1 cellular context compared by ENCODE assay signal in genomic region chr3:32684800-32685603, GRCh38.
TF ChIP-seq lines count a peak whose summit lies in the region.

Gene CNOT10, plus strand, starts transcription at chr3:32685188. Its CDS starts 273 bp downstream, at chr3:32685461.

TF ChIP-seq in HepG2, 621 proteins besides CTCF, POLR2A, EP300 and RAD21 (continued from another document and continues in another):
- TF ChIP-seq ARID3A (IDR thresholded peaks at IDR 0.05; ENCODE audit: low read depth, low read length), result no peak
- TF ChIP-seq KDM3A (CRISPR knock-in tag; IDR thresholded peaks at IDR 0.05; ENCODE audit: low read depth), result no peak; the same call in 1 of the 2 replicates
- TF ChIP-seq, protein P1, sequence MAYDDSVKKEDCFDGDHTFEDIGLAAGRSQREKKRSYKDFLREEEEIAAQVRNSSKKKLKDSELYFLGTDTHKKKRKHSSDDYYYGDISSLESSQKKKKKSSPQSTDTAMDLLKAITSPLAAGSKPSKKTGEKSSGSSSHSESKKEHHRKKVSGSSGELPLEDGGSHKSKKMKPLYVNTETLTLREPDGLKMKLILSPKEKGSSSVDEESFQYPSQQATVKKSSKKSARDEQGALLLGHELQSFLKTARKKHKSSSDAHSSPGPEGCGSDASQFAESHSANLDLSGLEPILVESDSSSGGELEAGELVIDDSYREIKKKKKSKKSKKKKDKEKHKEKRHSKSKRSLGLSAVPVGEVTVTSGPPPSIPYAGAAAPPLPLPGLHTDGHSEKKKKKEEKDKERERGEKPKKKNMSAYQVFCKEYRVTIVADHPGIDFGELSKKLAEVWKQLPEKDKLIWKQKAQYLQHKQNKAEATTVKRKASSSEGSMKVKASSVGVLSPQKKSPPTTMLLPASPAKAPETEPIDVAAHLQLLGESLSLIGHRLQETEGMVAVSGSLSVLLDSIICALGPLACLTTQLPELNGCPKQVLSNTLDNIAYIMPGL (CRISPR knock-in tag; IDR thresholded peaks at IDR 0.05; ENCODE audit: borderline replicate concordance in 1 of 2, low read depth in 1 of 2), result peak; percentile 70 to 75; a peak in 3 of 4 replicates
- TF ChIP-seq NFATC3 (CRISPR knock-in tag; IDR thresholded peaks at IDR 0.05), result peak; percentile 82; the same call in 1 of the 2 replicates
- no peak for TF ChIP-seq KAT7 (CRISPR knock-in tag; IDR thresholded peaks at IDR 0.05; ENCODE audit: borderline replicate concordance)
- peak; percentile 71; the same call in 1 of the 2 replicates for TF ChIP-seq MTA1 (CRISPR knock-in tag; IDR thresholded peaks at IDR 0.05; ENCODE audit: borderline replicate concordance)
- peak; percentile 98 for TF ChIP-seq ZNF687 (CRISPR knock-in tag; IDR thresholded peaks at IDR 0.05)
- TF ChIP-seq YEATS2 (CRISPR knock-in tag; IDR thresholded peaks at IDR 0.05; ENCODE audit: borderline replicate concordance), result peak; percentile 78; the same call in 1 of the 2 replicates
- TF ChIP-seq ADNP (CRISPR knock-in tag; IDR thresholded peaks at IDR 0.05), result no peak
- TF ChIP-seq HINFP (CRISPR knock-in tag; IDR thresholded peaks at IDR 0.05; ENCODE audit: low read depth), result no peak
- TF ChIP-seq, protein P2, sequence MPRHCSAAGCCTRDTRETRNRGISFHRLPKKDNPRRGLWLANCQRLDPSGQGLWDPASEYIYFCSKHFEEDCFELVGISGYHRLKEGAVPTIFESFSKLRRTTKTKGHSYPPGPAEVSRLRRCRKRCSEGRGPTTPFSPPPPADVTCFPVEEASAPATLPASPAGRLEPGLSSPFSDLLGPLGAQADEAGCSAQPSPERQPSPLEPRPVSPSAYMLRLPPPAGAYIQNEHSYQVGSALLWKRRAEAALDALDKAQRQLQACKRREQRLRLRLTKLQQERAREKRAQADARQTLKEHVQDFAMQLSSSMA (CRISPR knock-in tag; IDR thresholded peaks at IDR 0.05), result 0 out of 2 replicates have a peak, but pooled peaks have one; percentile 18
- TF ChIP-seq ZNF589 (CRISPR knock-in tag; conservative IDR thresholded peaks at IDR 0.05), result peak; percentile 73; the same call in 1 of the 2 replicates
- TF ChIP-seq ATAD3A (CRISPR knock-in tag; IDR thresholded peaks at IDR 0.05), result no peak
- no peak for TF ChIP-seq NR2F2 (IDR thresholded peaks at IDR 0.05; ENCODE audit: borderline replicate concordance, low read depth)
- TF ChIP-seq ZNF839 (CRISPR knock-in tag; IDR thresholded peaks at IDR 0.05; ENCODE audit: borderline replicate concordance), result no peak
- no peak for TF ChIP-seq GPBP1L1 (CRISPR knock-in tag; IDR thresholded peaks at IDR 0.05)
- TF ChIP-seq POLR2AphosphoS5 (IDR thresholded peaks at IDR 0.05; ENCODE audit: low read depth, low read length), result peak; percentile 68
- no peak for TF ChIP-seq ZNF678 (CRISPR knock-in tag; IDR thresholded peaks at IDR 0.05)
- TF ChIP-seq FOXA1 (IDR thresholded peaks at IDR 0.05), result no peak
- TF ChIP-seq FOXA1 (CRISPR knock-in tag; IDR thresholded peaks at IDR 0.05), result no peak
- TF ChIP-seq MBNL3 (CRISPR knock-in tag; conservative IDR thresholded peaks at IDR 0.05), result no peak
- 0 out of 2 replicates have a peak, but pooled peaks have one; percentile 43 for TF ChIP-seq MIER2 (CRISPR knock-in tag; IDR thresholded peaks at IDR 0.05)
- peak; percentile 68; the same call in 1 of the 2 replicates for TF ChIP-seq ZNF709 (CRISPR knock-in tag; IDR thresholded peaks at IDR 0.05)
- TF ChIP-seq ZNF556 (CRISPR knock-in tag; IDR thresholded peaks at IDR 0.05; ENCODE audit: borderline replicate concordance), result peak; percentile 42; the same call in 1 of the 2 replicates
- no peak for TF ChIP-seq NFIB (CRISPR knock-in tag; IDR thresholded peaks at IDR 0.05; ENCODE audit: borderline replicate concordance)
- TF ChIP-seq ZFP37 (CRISPR knock-in tag; IDR thresholded peaks at IDR 0.05; ENCODE audit: borderline replicate concordance), result no peak
- no peak for TF ChIP-seq ZMYM2 (CRISPR knock-in tag; IDR thresholded peaks at IDR 0.05)
- TF ChIP-seq MEF2D (CRISPR knock-in tag; IDR thresholded peaks at IDR 0.05), result peak; percentile 64; the same call in 1 of the 2 replicates
- TF ChIP-seq, protein P3, sequence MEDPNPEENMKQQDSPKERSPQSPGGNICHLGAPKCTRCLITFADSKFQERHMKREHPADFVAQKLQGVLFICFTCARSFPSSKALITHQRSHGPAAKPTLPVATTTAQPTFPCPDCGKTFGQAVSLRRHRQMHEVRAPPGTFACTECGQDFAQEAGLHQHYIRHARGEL (CRISPR knock-in tag; IDR thresholded peaks at IDR 0.05), result no peak
- TF ChIP-seq ZBTB40 (IDR thresholded peaks at IDR 0.05), result peak; percentile 70
- TF ChIP-seq ZBTB40 (CRISPR knock-in tag; IDR thresholded peaks at IDR 0.05), result 0 out of 2 replicates have a peak, but pooled peaks have one; percentile 72
- peak; percentile 90 for TF ChIP-seq ARNT2 (CRISPR knock-in tag; IDR thresholded peaks at IDR 0.05; ENCODE audit: low read depth)
- no peak for TF ChIP-seq ZSCAN29 (CRISPR knock-in tag; conservative IDR thresholded peaks at IDR 0.05)
